25 cellular contexts compared by ENCODE assay signal in the genomic region with DNA sequence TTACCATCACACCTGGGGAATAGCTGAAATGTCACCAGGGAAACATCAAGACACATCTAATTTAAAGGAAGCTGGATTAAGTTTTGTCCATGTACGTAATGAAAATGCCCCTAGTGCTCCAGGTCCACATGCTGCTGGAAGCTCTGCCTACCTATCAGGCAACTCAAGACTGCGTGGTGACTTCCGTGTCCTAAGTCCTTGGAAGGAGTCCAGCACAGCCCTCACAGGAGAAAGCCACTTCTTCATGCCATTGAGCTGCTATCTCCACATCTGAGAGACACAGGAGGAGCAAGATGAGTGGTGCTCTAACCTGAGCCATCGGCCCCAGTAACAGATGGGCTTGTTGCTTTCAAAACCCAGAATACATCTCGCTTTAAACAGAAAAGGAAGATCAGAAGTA.
"Had no signal": no experiment of that assay in that cellular context is flagged by ENCODE, and none has a peak within 500 bp of the region (broad histone marks: within the 10 kb centered on the region; RNA-seq: fewer than 3 reads in every experiment).

No MANE protein-coding gene starts in this region.

- H3K4me2 ChIP-seq: SK-N-SH had no signal

- H3K27me3 ChIP-seq: Peyer's patch, SJCRH30 had no signal

- H3K27ac ChIP-seq: breast epithelium, Peyer's patch, RWPE1, SJCRH30 had no signal

- H3K27ac Mint-ChIP-seq: activated B cell treated with CpG ODN at 0.5 μM for 24 hours; activated CD4-positive, alpha-beta T cell treated with anti-CD3 and anti-CD28 coated beads, Interleukin-2, amount 10 ng/mL, durations not matched to agents 24 days and 14 days; activated CD8-positive, alpha-beta memory T cell treated with anti-CD3 and anti-CD28 coated beads, Interleukin-2, amount 10 ng/mL, durations not matched to agents 7 days and 5 days; activated T-cell treated with anti-CD3 and anti-CD28 coated beads, Interleukin-2, amount 50 U/mL, for 24 hours; activated T-helper 1 cell treated with anti-CD3 and anti-CD28 coated beads, Interleukin-12 subunit alpha, Interleukin-12 subunit beta, Interleukin-2, Interleukin-4 antibody, amounts not matched to agents 30 ng/mL and 10 ng/mL and 1 ng/mL, durations not matched to agents 14 hours and 24 hours and 36 hours had no signal

- H3K4me3 ChIP-seq: breast epithelium, Peyer's patch, SJCRH30 had no signal

- H3K9me3 Mint-ChIP-seq: activated B cell treated with CpG ODN at 0.5 μM for 24 hours; activated naive CD4-positive, alpha-beta T cell treated with anti-CD3 and anti-CD28 coated beads, Interleukin-2, amount 50 U/mL, for 24 hours; activated T-cell treated with anti-CD3 and anti-CD28 coated beads, Interleukin-2, amount 50 U/mL, for 24 hours; activated T-helper 1 cell treated with anti-CD3 and anti-CD28 coated beads, Interleukin-12 subunit alpha, Interleukin-12 subunit beta, Interleukin-2, Interleukin-4 antibody, amounts not matched to agents 30 ng/mL and 10 ng/mL and 1 ng/mL, durations not matched to agents 14 hours and 24 hours and 36 hours had no signal

- H3K9me3 ChIP-seq: breast epithelium, Peyer's patch, SJCRH30, SK-N-SH had no signal

- H3K27me3 Mint-ChIP-seq: activated B cell treated with CpG ODN at 0.5 μM for 24 hours; activated naive CD4-positive, alpha-beta T cell treated with anti-CD3 and anti-CD28 coated beads, Interleukin-2, amount 50 U/mL, for 24 hours; activated T-cell treated with anti-CD3 and anti-CD28 coated beads, Interleukin-2, amount 50 U/mL, for 24 hours had no signal

- H3K4me3 Mint-ChIP-seq: activated B cell treated with CpG ODN at 0.5 μM for 24 hours; activated CD4-positive, alpha-beta T cell treated with anti-CD3 and anti-CD28 coated beads, Interleukin-2, amount 10 ng/mL, durations not matched to agents 24 days and 14 days; activated CD8-positive, alpha-beta memory T cell treated with anti-CD3 and anti-CD28 coated beads, Interleukin-2, amount 10 ng/mL, durations not matched to agents 7 days and 5 days; activated naive CD4-positive, alpha-beta T cell treated with anti-CD3 and anti-CD28 coated beads, Interleukin-2, amount 50 U/mL, for 24 hours; activated T-cell treated with anti-CD3 and anti-CD28 coated beads, Interleukin-2, amount 50 U/mL, for 24 hours; activated T-helper 1 cell treated with anti-CD3 and anti-CD28 coated beads, Interleukin-12 subunit alpha, Interleukin-12 subunit beta, Interleukin-2, Interleukin-4 antibody, amounts not matched to agents 30 ng/mL and 10 ng/mL and 1 ng/mL, durations not matched to agents 14 hours and 24 hours and 36 hours had no signal

- H3K36me3 ChIP-seq: breast epithelium, Peyer's patch, SJCRH30 had no signal

- H3K4me1 ChIP-seq: breast epithelium, Peyer's patch, SJCRH30 had no signal

- H3K9ac ChIP-seq: SK-N-SH had no signal

- ATAC-seq: activated CD8-positive, alpha-beta memory T cell treated with anti-CD3 and anti-CD28 coated beads, Interleukin-2, amount 10 ng/mL, durations not matched to agents 7 days and 5 days had no signal

- H3K4me1 Mint-ChIP-seq: activated naive CD4-positive, alpha-beta T cell treated with anti-CD3 and anti-CD28 coated beads, Interleukin-2, amount 50 U/mL, for 24 hours had no signal

- H3K36me3 Mint-ChIP-seq: activated CD8-positive, alpha-beta memory T cell treated with anti-CD3 and anti-CD28 coated beads, Interleukin-2, amount 10 ng/mL, durations not matched to agents 7 days and 5 days; activated naive CD4-positive, alpha-beta T cell treated with anti-CD3 and anti-CD28 coated beads, Interleukin-2, amount 50 U/mL, for 24 hours had no signal

- DNase-seq: activated B cell treated with CpG ODN at 0.5 μM for 24 hours; activated CD4-positive, alpha-beta T cell treated with anti-CD3 and anti-CD28 coated beads for 1 hour; activated CD4-positive, alpha-beta T cell treated with anti-CD3 and anti-CD28 coated beads, Interleukin-2, amount 10 ng/mL, durations not matched to agents 24 days and 14 days; activated CD4-positive, alpha-beta T cell treated with anti-CD3 and anti-CD28 coated beads, Interleukin-2, amount 50 U/mL, for 48 hours; activated CD8-positive, alpha-beta memory T cell treated with anti-CD3 and anti-CD28 coated beads, Interleukin-2, amount 10 ng/mL, durations not matched to agents 7 days and 5 days; activated effector memory CD4-positive, alpha-beta T cell treated with Interleukin-2 at 50 U/mL for 16 hours; activated naive CD4-positive, alpha-beta T cell; activated T-cell treated with anti-CD3 and anti-CD28 coated beads, Interleukin-2, amount 50 U/mL, for 24 hours; aorta; caudate nucleus; MM.1S; NCI-H1105; NCI-H1436; NCI-H1694 treated with DMSO at 0.1 percent for 48 hours; NCI-H2029 treated with DMSO at 0.1 percent for 48 hours; NCI-H510A treated with DMSO at 0.1 percent for 48 hours; Peyer's patch; Right ventricle myocardium superior; SJCRH30; SK-N-SH; T-helper 1 cell had no signal
